Comparison of ENCODE assay signal across 25 cellular contexts in the genomic region with DNA sequence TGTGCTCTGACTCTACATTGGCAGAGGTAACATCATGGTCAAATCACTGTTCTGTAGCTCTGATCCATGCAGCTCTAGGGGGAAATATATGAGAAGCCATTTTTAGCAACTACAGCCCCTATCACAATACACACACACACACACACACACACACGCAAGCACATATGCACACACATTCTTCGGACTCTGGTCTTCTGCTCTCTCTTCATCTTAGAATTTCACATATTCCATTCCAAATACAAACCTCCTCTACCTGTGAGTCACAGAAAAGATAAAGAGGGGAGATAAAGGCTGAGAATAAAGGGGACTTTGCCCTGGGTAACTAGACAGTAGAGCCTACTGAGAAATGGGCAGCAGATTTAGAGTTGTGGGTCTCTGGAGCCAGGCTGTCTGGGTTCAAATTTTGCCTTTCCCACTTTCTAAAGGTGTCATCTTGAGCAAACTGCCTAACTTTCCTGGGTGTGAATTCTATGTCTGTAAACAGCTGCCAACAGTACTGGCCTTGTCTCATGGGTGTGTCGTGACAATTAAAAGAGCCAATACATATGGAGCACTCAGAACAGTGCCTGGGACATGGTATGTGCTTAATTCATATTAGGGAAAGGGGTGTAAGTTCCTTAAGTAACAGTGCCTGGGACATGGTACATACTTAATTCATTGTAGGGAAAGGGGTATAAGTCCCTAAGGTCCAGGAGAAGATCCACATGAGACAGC. TPM values are rescaled to one million over a fixed set of nuclear protein-coding genes. Genes with fewer than 3 reads are reported as not detected.
DNase-seq lines count a peak whose midpoint lies in the region; ATAC-seq, FAIRE-seq and TF ChIP-seq lines count a peak whose summit lies in the region.
"Had no signal": no experiment of that assay in that cellular context is flagged by ENCODE, and none has a peak within 500 bp of the region (broad histone marks: within the 10 kb centered on the region; RNA-seq: fewer than 3 reads in every experiment).

No MANE protein-coding gene starts in this region.

- DNase-seq in Caco-2: peak; percentile 53 to 74
- DNase-seq in H1 (ENCODE audit: low read depth in 1 of 2, low spot score in 2 of 2): no peak
- peak in 1 of 3 donors; percentile 21 for DNase-seq in mucosa of descending colon
- DNase-seq in small intestine: peak; percentile 75
- DNase-seq in lower leg skin (ENCODE audit: low spot score in 2 of 2): no peak
- DNase-seq in inferior parietal cortex (ENCODE audit: extremely low spot score): no peak
- DNase-seq in T-cell: no peak
- DNase-seq: AML-193; CD8-positive, alpha-beta T cell; DMS 273 treated with DMSO at 0.1 percent for 48 hours; DMS53; DND-41; EL; GM23248; HCEC 1CT; IMR-90 had no signal

- H3K27ac ChIP-seq in H1 (ENCODE audit: low read depth, low read length) (no peak overlapping the region), small intestine (ENCODE audit: low read depth in 1 of 2, low read length in 1 of 2) (no peak overlapping the region)
- H3K27ac ChIP-seq: 22Rv1, A549, C4-2B, GM23248, HL-60 had no signal

- H3K27me3 ChIP-seq in Caco-2 (replicated peaks; ENCODE audit: control insufficient read depth, insufficient read depth, low read length) (no peaks in the 10 kb centered on the region), H1 (replicated peaks in 1 of 4; ENCODE audit: control insufficient read depth in 3 of 4, extremely low read depth in 1 of 4, insufficient read depth in 3 of 4, low read length in 3 of 4) (no peaks in the 10 kb centered on the region), small intestine (ENCODE audit: control insufficient read depth in 2 of 2, insufficient read depth in 2 of 2, low read length in 2 of 2) (no peaks in the 10 kb centered on the region)

- no peaks in the 10 kb centered on the region for H3K36me3 ChIP-seq in Caco-2 (ENCODE audit: control insufficient read depth, insufficient read depth, low read length)
- H3K36me3 ChIP-seq in H1 (ENCODE audit: control insufficient read depth in 2 of 4, insufficient read depth in 4 of 4, low read length in 3 of 4): no peaks in the 10 kb centered on the region
- H3K36me3 ChIP-seq in mucosa of descending colon (ENCODE audit: low read depth): no peaks in the 10 kb centered on the region
- no peaks in the 10 kb centered on the region for H3K36me3 ChIP-seq in small intestine (ENCODE audit: control insufficient read depth in 2 of 2, insufficient read depth in 2 of 2, low read length in 2 of 2)

- H3K9ac ChIP-seq in H1 (replicated peaks in 1 of 4; ENCODE audit: extremely low read depth in 1 of 4, low read depth in 3 of 4, low read length in 3 of 4): no peak overlapping the region
- H3K9ac ChIP-seq: GM23248 had no signal

- H3K36me3 Mint-ChIP-seq in Caco-2 (ENCODE audit: insufficient read depth, unreplicated experiment) (no peaks in the 10 kb centered on the region), T-cell (no peaks in the 10 kb centered on the region)
- H3K36me3 Mint-ChIP-seq: CD8-positive, alpha-beta T cell had no signal

- TF ChIP-seq POLR2A in H1 (IDR thresholded peaks at IDR 0.05; ENCODE audit: control extremely low read depth in 1 of 2, low read depth in 2 of 2, low read length in 2 of 2) (no peak), lower leg skin (IDR thresholded peaks at IDR 0.05) (no peak)

- FAIRE-seq in H1 (lab: Jason Lieb, UNC): no peak
- FAIRE-seq in small intestine (lab: Jason Lieb, UNC): no peak
- FAIRE-seq: A549, GM12878, H54, HTR-8/SVneo, K562 had no signal

- H3K9me3 Mint-ChIP-seq in Caco-2 (ENCODE audit: unreplicated experiment): no peaks in the 10 kb centered on the region
- H3K9me3 Mint-ChIP-seq in T-cell: no peaks in the 10 kb centered on the region
- H3K9me3 Mint-ChIP-seq: CD8-positive, alpha-beta T cell had no signal

- intact Hi-C loops in Caco-2 (cut with micrococcal nuclease; ENCODE audit: unreplicated experiment): no loop called here
- intact Hi-C loops in mucosa of descending colon (cut with DNase I, micrococcal nuclease): no loop called here
- intact Hi-C loops in lower leg skin (cut with DNase I; ENCODE audit: low total_unique reads): no loop called here

- no peaks in the 10 kb centered on the region for H4K20me1 ChIP-seq in H1 (replicated peaks in 1 of 2; ENCODE audit: control insufficient read depth in 1 of 2, insufficient read depth in 2 of 2, low read length in 2 of 2)

- no peak overlapping the region for H3K18ac ChIP-seq in H1 (ENCODE audit: extremely low read depth, low read length)

- peak; percentile 67 for ATAC-seq in mucosa of descending colon
- ATAC-seq in T-cell (replicated peaks in 1 of 4): no peak
- ATAC-seq: A549; CD8-positive, alpha-beta T cell; GM12878; K562 had no signal

- peaks cover 42% of the 10 kb centered on the region for H3K4me1 ChIP-seq in Caco-2
- H3K4me1 ChIP-seq in H1 (replicated peaks in 1 of 4; ENCODE audit: control insufficient read depth in 3 of 4, insufficient read depth in 4 of 4, low read length in 3 of 4): peaks cover 0 to 11% (median 3%) of the 10 kb centered on the region in 4 experiments; a peak in 3 of 7 replicates
- H3K4me1 ChIP-seq in mucosa of descending colon (ENCODE audit: low read depth): no peaks in the 10 kb centered on the region
- H3K4me1 ChIP-seq in small intestine (ENCODE audit: control insufficient read depth in 2 of 2, insufficient read depth in 1 of 2, low read depth in 1 of 2, low read length in 1 of 2): peaks cover 3 to 8% of the 10 kb centered on the region in 2 donors
- H3K4me1 ChIP-seq: A549 had no signal

- H3K79me2 ChIP-seq in H1 (ENCODE audit: control insufficient read depth in 1 of 2, insufficient read depth in 2 of 2, low read length in 2 of 2): no peaks in the 10 kb centered on the region

- H3K9me3 ChIP-seq in Caco-2 (no peaks in the 10 kb centered on the region), H1 (ENCODE audit: insufficient read depth in 2 of 2, low read depth in 1 of 2, low read length in 1 of 2) (no peaks in the 10 kb centered on the region), mucosa of descending colon (no peaks in the 10 kb centered on the region), small intestine (ENCODE audit: control insufficient read depth, low read depth) (no peaks in the 10 kb centered on the region)
- H3K9me3 ChIP-seq: A549 had no signal

- H3K23me2 ChIP-seq in H1 (ENCODE audit: low read depth, low read length): no peaks in the 10 kb centered on the region; the same call in 1 of the 2 replicates

- no peak for TF ChIP-seq EP300 in H1 (IDR thresholded peaks at IDR 0.05; ENCODE audit: borderline replicate concordance in 1 of 2, low read depth in 2 of 2, low read length in 2 of 2)

- H2AFZ ChIP-seq in H1 (ENCODE audit: low read length): no peak overlapping the region
- H2AFZ ChIP-seq: GM23248 had no signal

- TF ChIP-seq RAD21 in H1 (IDR thresholded peaks at IDR 0.05 in 1 of 2, conservative IDR thresholded peaks at IDR 0.05 in 1 of 2; ENCODE audit: low read depth in 2 of 2, low read length in 2 of 2): no peak

- no peak overlapping the region for H3K4ac ChIP-seq in H1 (replicated peaks; ENCODE audit: insufficient read length, low read depth, low read length)

- CTCF ChIA-PET in Caco-2 (lab: Charles Lee) (no interaction called here), H1 (lab: Charles Lee; ENCODE audit: partially characterized antibody) (no interaction called here), T-cell (lab: Charles Lee) (no interaction called here)

- no peak overlapping the region for H3K56ac ChIP-seq in H1 (replicated peaks; ENCODE audit: insufficient read length, low read depth, low read length)

- peak overlapping the region; percentile 52; the same call in 1 of the 2 replicates for H2BK20ac ChIP-seq in H1 (ENCODE audit: low read length)

- peaks cover 25% of the 10 kb centered on the region for H3K4me1 Mint-ChIP-seq in Caco-2 (ENCODE audit: low read depth, unreplicated experiment)
- H3K4me1 Mint-ChIP-seq in T-cell: no peaks in the 10 kb centered on the region

- H2BK15ac ChIP-seq in H1 (ENCODE audit: low read length): no peak overlapping the region

- WGBS in H1 (ENCODE audit: extremely low coverage in 1 of 2, insufficient coverage in 1 of 2, insufficient read length in 1 of 2, insufficient replicate concordance in 2 of 2, low coverage in 1 of 2, low lambda C conversion rate in 2 of 2, missing lambda C conversion rate in 1 of 2), 2 experiments: 91% methylated on average over 3 of the region's 3 CpGs; no CpG with 5 or more reads in 1 of the 2 experiments
- 18 to 76% (median 39%) methylated on average over 3 of the region's 3 CpGs for WGBS in small intestine, 3 donors
- 81 to 82% methylated on average over 3 of the region's 3 CpGs for WGBS in lower leg skin, 2 donors

- no peak overlapping the region for H3K14ac ChIP-seq in H1 (ENCODE audit: insufficient read length)

- no peak overlapping the region for H3K4me3 Mint-ChIP-seq in Caco-2 (ENCODE audit: unreplicated experiment)
- no peak overlapping the region for H3K4me3 Mint-ChIP-seq in T-cell
- H3K4me3 Mint-ChIP-seq: CD8-positive, alpha-beta T cell had no signal

- H3K27me3 Mint-ChIP-seq in Caco-2 (ENCODE audit: insufficient read depth, unreplicated experiment) (no peaks in the 10 kb centered on the region), T-cell (peaks cover 0 to 11% of the 10 kb centered on the region in 2 donors)

- H2BK120ac ChIP-seq in H1 (replicated peaks; ENCODE audit: low read depth, low read length): no peak overlapping the region

- H2BK5ac ChIP-seq in H1 (ENCODE audit: low read depth, low read length): no peak overlapping the region

- H3K4me3 ChIP-seq in Caco-2 (ENCODE audit: low read depth, low read length): no peak overlapping the region
- H3K4me3 ChIP-seq in H1 (ENCODE audit: extremely low read depth in 1 of 4, insufficient read depth in 2 of 4, low read depth in 3 of 4, low read length in 4 of 4): no peak overlapping the region
- no peak overlapping the region for H3K4me3 ChIP-seq in mucosa of descending colon
- no peak overlapping the region for H3K4me3 ChIP-seq in small intestine (ENCODE audit: low read depth in 1 of 2, low read length in 2 of 2)
- no peak overlapping the region for H3K4me3 ChIP-seq in lower leg skin (ENCODE audit: low read depth, poor library complexity, severe bottlenecking)
- H3K4me3 ChIP-seq: A549, GM12878, GM23248, K562 had no signal

- no peak overlapping the region for H3K23ac ChIP-seq in H1 (ENCODE audit: insufficient read length)

- no peak for TF ChIP-seq CTCF in Caco-2 (IDR thresholded peaks at IDR 0.05; ENCODE audit: insufficient read depth in 1 of 2, low read depth in 1 of 2, low read length in 1 of 2, severe bottlenecking in 1 of 2, unreplicated experiment in 1 of 2)
- TF ChIP-seq CTCF in H1 (IDR thresholded peaks at IDR 0.05; ENCODE audit: control extremely low read depth in 1 of 3, insufficient read depth in 1 of 3, low read depth in 1 of 3, low read length in 3 of 3): no peak
- TF ChIP-seq CTCF in mucosa of descending colon (IDR thresholded peaks at IDR 0.05): no peak
- TF ChIP-seq CTCF in lower leg skin (IDR thresholded peaks at IDR 0.05): no peak

- H2BK12ac ChIP-seq in H1 (ENCODE audit: low read depth, low read length): no peak overlapping the region; the same call in 1 of the 2 replicates

- H4K5ac ChIP-seq in H1 (ENCODE audit: insufficient read length, low read depth, low read length): no peak overlapping the region

- no peak overlapping the region for H2AK5ac ChIP-seq in H1 (ENCODE audit: low read depth, low read length)

- H4K8ac ChIP-seq in H1 (ENCODE audit: extremely low read depth, insufficient read depth, low read length): no peak overlapping the region

- no peak overlapping the region for H4K91ac ChIP-seq in H1 (replicated peaks; ENCODE audit: insufficient read length, low read length)

- no peak overlapping the region for H3K4me2 ChIP-seq in H1 (ENCODE audit: insufficient read depth in 1 of 2, low read depth in 2 of 2, low read length in 2 of 2)
- H3K4me2 ChIP-seq: A549 had no signal

- H3K27ac Mint-ChIP-seq in Caco-2 (ENCODE audit: unreplicated experiment) (peak overlapping the region; percentile 26), T-cell (no peak overlapping the region)
- H3K27ac Mint-ChIP-seq: CD8-positive, alpha-beta T cell had no signal

- POLR2A ChIA-PET in Caco-2 (lab: Charles Lee) (no interaction called here), H1 (lab: Charles Lee; ENCODE audit: partially characterized antibody) (interaction anchor here (15.2 kb wide), 1 partner anchor 13 kb away, joined by 165 read pairs; the partner anchor contains the start of gene RASL11B), T-cell (lab: Charles Lee) (no interaction called here)

- no peaks in the 10 kb centered on the region for H3K79me1 ChIP-seq in H1 (ENCODE audit: low read depth, low read length)

- no TSS peak for BruUV-seq in Caco-2 (replicated peaks; lab: Mats Ljungman, UMichigan)

RNA-seq across cellular contexts. Expression of gene RASL11B, which starts 11.6 kb away (rescaled TPM):
- 19.6 and 23.3 TPM in 2 replicates for total RNA-seq in Caco-2 (2022)
- total RNA-seq in H1 (2021; fragmentation: NEBNext Ultra II Directional; extraction: Animal tissue kit (Norgen Biotek cat#: 25700)): 71.4 and 75.5 TPM in 2 replicates
- 43.4 and 49.8 TPM in 2 replicates for polyA plus RNA-seq in H1 (2011; rRNA removed)
- polyA plus RNA-seq in H1 (2011; cell fraction: cytosol; rRNA removed): 56.0 TPM
- 36.6 TPM for polyA plus RNA-seq in H1 (2011; cell fraction: nucleus; rRNA removed)
- 38.7 to 54.6 TPM (median 48.5 TPM) in 4 replicates for polyA plus RNA-seq in H1 (2012, experiment 1 of 2)
- polyA plus RNA-seq in H1 (2012, experiment 2 of 2): 63.2 TPM
- polyA plus RNA-seq in H1 (2013, experiment 1 of 2): 69.8 TPM
- 72.4 TPM for polyA plus RNA-seq in H1 (2013, experiment 2 of 2)
- 63.6 and 88.9 TPM in 2 replicates for polyA minus RNA-seq in H1 (2011; rRNA and poly(A)+ RNA removed)
- polyA minus RNA-seq in H1 (2011; cell fraction: cytosol; rRNA and poly(A)+ RNA removed): 42.1 TPM
- polyA minus RNA-seq in H1 (2011; cell fraction: nucleus; rRNA and poly(A)+ RNA removed): 63.3 TPM
- under 1 TPM; 0.26 to 0.76 (median 0.60) TPM for total RNA-seq in mucosa of descending colon
- under 1 TPM in 1 of 3 donors, not detected in 2; 0.60 TPM for polyA plus RNA-seq in small intestine
- 1 to 10 TPM in 3 of 4 donors, under 1 TPM in 1; 0.80 to 4.0 (median 2.3) TPM for total RNA-seq in lower leg skin
- total RNA-seq in T-cell: under 1 TPM in 4 of 5 donors, not detected in 1; 0.32 to 0.72 (median 0.39) TPM
- total RNA-seq: G401, GM23248 had no signal

Comparison
In these comparisons a context has a peak if more than half of its experiments do, and no peak if none do; other contexts are left out.
1. DNase-seq: peak in Caco-2 (2 of 2) and small intestine (single experiment); none in H1 (0 of 2), lower leg skin (0 of 2), inferior parietal cortex (single experiment) and T-cell (0 of 34).